In genomic region chr9:126329476-126330275, GRCh38 we compare ENCODE assay signal across 14 cellular contexts. TPM values are rescaled to one million over a fixed set of nuclear protein-coding genes. Genes with fewer than 3 reads are reported as not detected.
DNase-seq lines count a peak whose midpoint lies in the region; TF ChIP-seq lines count a peak whose summit lies in the region.
"Had no signal": no experiment of that assay in that cellular context is flagged by ENCODE, and none has a peak within 500 bp of the region (broad histone marks: within the 10 kb centered on the region; RNA-seq: fewer than 3 reads in every experiment).

No MANE protein-coding gene starts in this region.

- H3K36me3 Mint-ChIP-seq in CD4-positive, alpha-beta memory T cell, result no peaks in the 10 kb centered on the region

- peaks cover 27 to 54% (median 42%) of the 10 kb centered on the region in 4 donors for H3K4me1 Mint-ChIP-seq in CD4-positive, alpha-beta memory T cell

- no peak overlapping the region for H3K4me3 ChIP-seq in CD4-positive, alpha-beta memory T cell (ENCODE audit: low read length in 2 of 2)
- H3K4me3 ChIP-seq in Loucy (ENCODE audit: low read length, poor library complexity, severe bottlenecking) (peak overlapping the region; percentile 76), coronary artery (no peak overlapping the region)
- H3K4me3 ChIP-seq: heart right ventricle had no signal

- H3K9me2 ChIP-seq in Loucy (replicated peaks; ENCODE audit: low read depth, low read length), result no peaks in the 10 kb centered on the region

- H4K20me1 ChIP-seq in Loucy (ENCODE audit: insufficient read depth, low read length, poor library complexity, severe bottlenecking), result peaks cover 25% of the 10 kb centered on the region

- H3K27ac ChIP-seq in CD4-positive, alpha-beta memory T cell (ENCODE audit: low read depth, low read length), result no peak overlapping the region
- H3K27ac ChIP-seq in coronary artery, result no peak overlapping the region
- H3K27ac ChIP-seq: C4-2B had no signal

- no peaks in the 10 kb centered on the region for H3F3A ChIP-seq in Loucy (ENCODE audit: low read depth)

- no peaks in the 10 kb centered on the region for H3K27me3 ChIP-seq in CD4-positive, alpha-beta memory T cell (ENCODE audit: insufficient read depth, low read length)
- no peaks in the 10 kb centered on the region for H3K27me3 ChIP-seq in Loucy (ENCODE audit: insufficient read depth, low read length, poor library complexity, severe bottlenecking)
- H3K27me3 ChIP-seq: heart right ventricle had no signal

- H3K4me3 Mint-ChIP-seq in CD4-positive, alpha-beta memory T cell, result peak overlapping the region in 6 of 8 donors; percentile 21 to 67 (median 58)

- H2AFZ ChIP-seq in Loucy (ENCODE audit: low read length), result no peak overlapping the region

- H3K4me1 ChIP-seq in CD4-positive, alpha-beta memory T cell (ENCODE audit: insufficient read depth, low read length), result peaks cover 35% of the 10 kb centered on the region
- H3K4me1 ChIP-seq in Loucy (ENCODE audit: insufficient read depth, low read length, poor library complexity, severe bottlenecking), result peaks cover 66% of the 10 kb centered on the region

- peak overlapping the region; percentile 75 for H3K9ac ChIP-seq in Loucy (ENCODE audit: low read depth, low read length, poor library complexity, severe bottlenecking)

- peak in 1 of 5 donors; percentile 16 for DNase-seq in CD4-positive, alpha-beta memory T cell
- peak; percentile 57 for DNase-seq in coronary artery (ENCODE audit: low spot score)
- peak; percentile 18 for DNase-seq in retina
- DNase-seq in activated effector memory CD4-positive, alpha-beta T cell treated with anti-CD3 and anti-CD28 coated beads, Interleukin-2, amount 50 U/mL, for 16 hours, result no peak
- no peak for DNase-seq in stimulated activated CD4-positive, alpha-beta T cell treated with anti-CD3 and anti-CD28 coated beads, Interleukin-12 subunit alpha, Interleukin-12 subunit beta, amount 100 ng/mL, for 4 hours
- DNase-seq in OCI-M2 (lab: John Stamatoyannopoulos, UW; ENCODE audit: unreplicated experiment), result no peak
- DNase-seq in NCI-H774 (lab: John Stamatoyannopoulos, UW), result no peak
- DNase-seq: heart right ventricle; NCI-H1092; NCI-H524; SHP77 treated with DMSO at 0.1 percent for 48 hours; stimulated activated CD4-positive, alpha-beta T cell treated with anti-CD3 and anti-CD28 coated beads, Interleukin-4, amount 100 ng/mL, for 1 hour had no signal

- POLR2A ChIA-PET in CD4-positive, alpha-beta memory T cell (lab: Charles Lee; ENCODE audit: partially characterized antibody), result interaction anchor here (0.6 to 4.2 kb wide), 2 partner anchors 141 kb away, joined by 3 to 27 read pairs; no protein-coding TSS in a partner anchor

- no peaks in the 10 kb centered on the region for H3K36me3 ChIP-seq in CD4-positive, alpha-beta memory T cell (ENCODE audit: insufficient read depth, low read length)
- no peaks in the 10 kb centered on the region; the same call in 1 of the 2 replicates for H3K36me3 ChIP-seq in Loucy (ENCODE audit: insufficient read depth, low read length)
- H3K36me3 ChIP-seq: heart right ventricle had no signal

- no peaks in the 10 kb centered on the region for H3K9me3 ChIP-seq in CD4-positive, alpha-beta memory T cell (ENCODE audit: control insufficient read depth in 1 of 2, low read length in 2 of 2)
- H3K9me3 ChIP-seq in Loucy (ENCODE audit: insufficient read depth, low read depth, low read length), result no peaks in the 10 kb centered on the region

- no peak for TF ChIP-seq CTCF in Loucy (conservative IDR thresholded peaks at IDR 0.05; ENCODE audit: low read length)
- no peak for TF ChIP-seq CTCF in coronary artery (IDR thresholded peaks at IDR 0.05)

- H3K27me3 Mint-ChIP-seq in CD4-positive, alpha-beta memory T cell, result no peaks in the 10 kb centered on the region

- CTCF ChIA-PET in CD4-positive, alpha-beta memory T cell (lab: Charles Lee; ENCODE audit: partially characterized antibody), result interaction anchor here (1.3 to 2.2 kb wide), 4 partner anchors 12 to 162 kb away, joined by 3 to 9 read pairs (median 7); no protein-coding TSS in a partner anchor

- peak overlapping the region; percentile 82 for H3K4me2 ChIP-seq in Loucy (ENCODE audit: low read depth, low read length, poor library complexity, severe bottlenecking)

- peaks cover 81% of the 10 kb centered on the region for H3K79me2 ChIP-seq in Loucy (ENCODE audit: insufficient read depth, low read length)

- intact Hi-C loops in CD4-positive, alpha-beta memory T cell (cut with micrococcal nuclease), result no loop called here

- H3K9me3 Mint-ChIP-seq in CD4-positive, alpha-beta memory T cell, result peaks cover 0 to 3% (median 0%) of the 10 kb centered on the region in 8 donors

- H3K27ac Mint-ChIP-seq in CD4-positive, alpha-beta memory T cell, result peak overlapping the region in 5 of 7 donors; percentile 3 to 90 (median 71)

RNA-seq across cellular contexts. Expression of gene MVB12B, which starts 3.0 kb away (rescaled TPM):
- 1 to 10 TPM; 6.0 to 6.5 TPM for total RNA-seq in CD4-positive, alpha-beta memory T cell
- polyA plus RNA-seq in CD4-positive, alpha-beta memory T cell, result 1 to 10 TPM in 1 of 2 donors, under 1 TPM in 1; 0.30 to 3.7 TPM

Comparison
In these comparisons a context has a peak if more than half of its experiments do, and no peak if none do; other contexts are left out.
1. DNase-seq: peak in coronary artery (single experiment) and retina (single experiment); none in activated effector memory CD4-positive, alpha-beta T cell treated with anti-CD3 and anti-CD28 coated beads, Interleukin-2, amount 50 U/mL, for 16 hours (single experiment), stimulated activated CD4-positive, alpha-beta T cell treated with anti-CD3 and anti-CD28 coated beads, Interleukin-12 subunit alpha, Interleukin-12 subunit beta, amount 100 ng/mL, for 4 hours (single experiment), OCI-M2 (single experiment) and NCI-H774 (single experiment).